ENCODE assay signal across 37 cellular contexts in the genomic region with DNA sequence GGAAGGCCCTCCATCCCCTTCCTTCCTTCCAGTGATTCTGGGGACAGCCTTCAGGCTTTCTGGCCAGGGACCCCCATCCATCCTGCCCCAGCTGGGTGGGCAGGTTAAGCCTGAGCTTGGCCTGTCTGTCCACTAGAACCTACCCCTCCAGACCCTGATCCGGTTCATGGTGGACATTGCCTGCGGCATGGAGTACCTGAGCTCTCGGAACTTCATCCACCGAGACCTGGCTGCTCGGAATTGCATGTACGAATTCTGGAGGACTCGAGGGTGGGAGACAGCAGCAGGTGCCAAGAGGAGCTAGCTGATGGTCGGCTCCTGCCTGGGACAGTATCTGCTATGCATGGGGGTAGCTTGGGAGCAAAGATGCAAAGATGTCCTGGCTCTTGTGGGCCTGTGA. TPM values are rescaled to one million over a fixed set of nuclear protein-coding genes. Genes with fewer than 3 reads are reported as not detected.
"Had no signal": no experiment of that assay in that cellular context is flagged by ENCODE, and none has a peak within 500 bp of the region (broad histone marks: within the 10 kb centered on the region; RNA-seq: fewer than 3 reads in every experiment).

No MANE protein-coding gene starts in this region.

- H3K9me3 ChIP-seq: ascending aorta, MG63, Peyer's patch had no signal

- H3K4me3 Mint-ChIP-seq: activated CD4-positive, alpha-beta memory T cell treated with anti-CD3 and anti-CD28 coated beads, Interleukin-2, amount 10 ng/mL, durations not matched to agents 7 days and 5 days; activated CD8-positive, alpha-beta memory T cell treated with anti-CD3 and anti-CD28 coated beads, Interleukin-2, amount 10 ng/mL, durations not matched to agents 7 days and 5 days; activated naive CD8-positive, alpha-beta T cell treated with anti-CD3 and anti-CD28 coated beads for 36 hours had no signal

- H3K27me3 Mint-ChIP-seq: activated CD4-positive, alpha-beta memory T cell treated with anti-CD3 and anti-CD28 coated beads, Interleukin-2, amount 10 ng/mL, durations not matched to agents 7 days and 5 days; activated naive CD8-positive, alpha-beta T cell treated with anti-CD3 and anti-CD28 coated beads for 36 hours had no signal

- H3K36me3 ChIP-seq: ascending aorta, cardiac muscle cell, MG63, Peyer's patch had no signal

- H3K27ac Mint-ChIP-seq: activated CD4-positive, alpha-beta memory T cell treated with anti-CD3 and anti-CD28 coated beads, Interleukin-2, amount 10 ng/mL, durations not matched to agents 7 days and 5 days; activated CD8-positive, alpha-beta memory T cell treated with anti-CD3 and anti-CD28 coated beads, Interleukin-2, amount 10 ng/mL, durations not matched to agents 7 days and 5 days; activated naive CD8-positive, alpha-beta T cell treated with anti-CD3 and anti-CD28 coated beads for 36 hours had no signal

- H3K4me1 ChIP-seq: ascending aorta, Peyer's patch had no signal

- H3K27ac ChIP-seq: ascending aorta, cardiac muscle cell, Peyer's patch, WERI-Rb-1 had no signal

- H3K4me3 ChIP-seq: ascending aorta, cardiac muscle cell, MG63, Peyer's patch had no signal

- H3K4me1 Mint-ChIP-seq: activated CD4-positive, alpha-beta memory T cell treated with anti-CD3 and anti-CD28 coated beads, Interleukin-2, amount 10 ng/mL, durations not matched to agents 7 days and 5 days; activated CD8-positive, alpha-beta memory T cell treated with anti-CD3 and anti-CD28 coated beads, Interleukin-2, amount 10 ng/mL, durations not matched to agents 7 days and 5 days; activated naive CD8-positive, alpha-beta T cell treated with anti-CD3 and anti-CD28 coated beads for 36 hours had no signal

- H3K9me3 Mint-ChIP-seq: activated CD4-positive, alpha-beta memory T cell treated with anti-CD3 and anti-CD28 coated beads, Interleukin-2, amount 10 ng/mL, durations not matched to agents 7 days and 5 days; activated naive CD8-positive, alpha-beta T cell treated with anti-CD3 and anti-CD28 coated beads for 36 hours had no signal

- ATAC-seq: activated CD8-positive, alpha-beta memory T cell treated with anti-CD3 and anti-CD28 coated beads, Interleukin-2, amount 10 ng/mL, durations not matched to agents 7 days and 5 days; PC-3 had no signal

- DNase-seq: activated CD4-positive, alpha-beta memory T cell treated with anti-CD3 and anti-CD28 coated beads, Interleukin-2, amount 10 ng/mL, durations not matched to agents 7 days and 5 days; activated CD4-positive, alpha-beta T cell treated with anti-CD3 and anti-CD28 coated beads for 1 hour; activated CD4-positive, alpha-beta T cell treated with anti-CD3 and anti-CD28 coated beads for 48 hours; activated CD4-positive, CD25-positive, alpha-beta regulatory T cell; activated CD8-positive, alpha-beta memory T cell treated with anti-CD3 and anti-CD28 coated beads for 24 hours; activated CD8-positive, alpha-beta memory T cell treated with anti-CD3 and anti-CD28 coated beads, Interleukin-2, amount 10 ng/mL, durations not matched to agents 7 days and 5 days; activated CD8-positive, alpha-beta memory T cell treated with anti-CD3 and anti-CD28 coated beads, Interleukin-2, amount 50 U/mL, for 48 hours; activated effector memory CD4-positive, alpha-beta T cell treated with Interleukin-2 at 50 U/mL for 16 hours; activated naive CD4-positive, alpha-beta T cell treated with anti-CD3 and anti-CD28 coated beads, Interleukin-2, amount 50 U/mL, for 16 hours; activated naive CD8-positive, alpha-beta T cell treated with anti-CD3 and anti-CD28 coated beads for 36 hours; activated T-cell treated with anti-CD3 and anti-CD28 coated beads, Interleukin-2, amount 50 U/mL, for 48 hours; amniotic stem cell; Kasumi-1; KG1; MG63; NCI-H1048; NCI-H1105 treated with DMSO at 0.1 percent for 48 hours; NCI-H1436; NCI-H1694 treated with DMSO at 0.1 percent for 48 hours; NCI-H2029; NCI-H345; NCI-H510A; NCI-H526; NCI-H748 treated with DMSO at 0.1 percent for 48 hours; NK-92 treated with Interleukin-12 subunit alpha and Interleukin-12 subunit beta, amount 100 ng/mL, for 24 hours; PC-3; Peyer's patch; RPMI8226; SHP77 treated with DMSO at 0.1 percent for 48 hours; SW 1271; T-helper 1 cell; T-helper 2 cell; T-helper 9 cell; WERI-Rb-1 had no signal

- H3K36me3 Mint-ChIP-seq: activated CD8-positive, alpha-beta memory T cell treated with anti-CD3 and anti-CD28 coated beads, Interleukin-2, amount 10 ng/mL, durations not matched to agents 7 days and 5 days; activated naive CD8-positive, alpha-beta T cell treated with anti-CD3 and anti-CD28 coated beads for 36 hours had no signal

- H3K27me3 ChIP-seq: ascending aorta, cardiac muscle cell, MG63, Peyer's patch had no signal

RNA-seq across cellular contexts. Expression of a gene that starts 59.2 kb away (rescaled TPM):
- total RNA-seq: ascending aorta, SK-MEL-5 had no signal
